8 cellular contexts compared by ENCODE assay signal in genomic region chr3:197736010-197736490, GRCh38. TPM values are rescaled to one million over a fixed set of nuclear protein-coding genes. Genes with fewer than 3 reads are reported as not detected.
A peak's percentile ranks its signal among the peaks of the same experiment; 100 is the strongest.
DNase-seq lines count a peak whose midpoint lies in the region; FAIRE-seq and TF ChIP-seq lines count a peak whose summit lies in the region.

No MANE protein-coding gene starts in this region.

- no peaks in the 10 kb centered on the region for H3K36me3 ChIP-seq in BE2C
- H3K36me3 ChIP-seq in breast epithelium, result no peaks in the 10 kb centered on the region
- no peaks in the 10 kb centered on the region for H3K36me3 ChIP-seq in kidney epithelial cell (ENCODE audit: control insufficient read depth, insufficient read depth, low read length)

- no peak for TF ChIP-seq POLR2A in H54 (IDR thresholded peaks at IDR 0.05; ENCODE audit: low read depth, low read length)
- no peak for TF ChIP-seq POLR2A in breast epithelium (IDR thresholded peaks at IDR 0.05)

- H3K27me3 ChIP-seq in BE2C, result no peaks in the 10 kb centered on the region
- H3K27me3 ChIP-seq in breast epithelium, result no peaks in the 10 kb centered on the region
- no peaks in the 10 kb centered on the region for H3K27me3 ChIP-seq in kidney epithelial cell (ENCODE audit: control insufficient read depth, insufficient read depth, low read length)

- H3K4me1 ChIP-seq in BE2C, result no peaks in the 10 kb centered on the region
- peaks cover 0 to 8% of the 10 kb centered on the region in 2 donors for H3K4me1 ChIP-seq in breast epithelium

- DNase-seq in BE2C, result peak; percentile 47
- peak; percentile 46 for DNase-seq in H54 (ENCODE audit: insufficient read length, low spot score)
- DNase-seq in T-helper 2 cell, result peak in 4 of 5 experiments; percentile 15 to 74 (median 27)
- DNase-seq in breast epithelium (ENCODE audit: low spot score in 2 of 2), result no peak
- no peak for DNase-seq in kidney epithelial cell (ENCODE audit: low read depth)
- DNase-seq in stimulated activated CD4-positive, alpha-beta T cell treated with anti-CD3 and anti-CD28 coated beads, Interleukin-4, amount 100 ng/mL, for 24 hours, result peak; percentile 64
- no peak for DNase-seq in dedifferentiated amniotic fluid mesenchymal stem cell (ENCODE audit: extremely low spot score)
- DNase-seq in posterior vena cava (ENCODE audit: low spot score), result no peak

- peak overlapping the region; percentile 74 for H3K4me3 ChIP-seq in BE2C (ENCODE audit: low read depth, low read length)
- H3K4me3 ChIP-seq in breast epithelium, result peak overlapping the region; percentile 74 to 92 (median 86)
- H3K4me3 ChIP-seq in kidney epithelial cell (ENCODE audit: low read depth, low read length), result peak overlapping the region; percentile 93

- no peak for FAIRE-seq in H54 (lab: Jason Lieb, UNC)

- intact Hi-C loops in breast epithelium (cut with DNase I; ENCODE audit: low total_unique reads) (no loop called here), posterior vena cava (cut with DNase I) (no loop called here)

- TF ChIP-seq CTCF in BE2C (IDR thresholded peaks at IDR 0.05; ENCODE audit: low read depth, low read length) (no peak), breast epithelium (IDR thresholded peaks at IDR 0.05) (no peak), kidney epithelial cell (IDR thresholded peaks at IDR 0.05; ENCODE audit: insufficient read depth, low read length, poor library complexity, severe bottlenecking) (no peak)

- peak overlapping the region; percentile 81 to 86 for H3K27ac ChIP-seq in breast epithelium

- H3K9me3 ChIP-seq in BE2C (no peaks in the 10 kb centered on the region), breast epithelium (no peaks in the 10 kb centered on the region)

RNA-seq across cellular contexts. Expression of gene RUBCN, which starts 0.7 kb away (rescaled TPM):
- 17.1 TPM for polyA plus RNA-seq in BE2C (2012; ENCODE audit: insufficient read depth, insufficient read length, low read depth)
- total RNA-seq in breast epithelium (10 to 100 TPM; 26.3 to 36.4 (median 35.7) TPM), kidney epithelial cell (31.1 and 47.3 TPM in 2 replicates), posterior vena cava (10 to 100 TPM; 22.6 to 31.2 TPM)

RNA-seq across cellular contexts. Expression of gene FYTTD1, which starts 13.6 kb away (rescaled TPM):
- 53.4 TPM for polyA plus RNA-seq in BE2C (2012; ENCODE audit: insufficient read depth, insufficient read length, low read depth)
- total RNA-seq in breast epithelium, result 10 to 100 TPM; 56.5 to 61.6 (median 56.7) TPM
- 24.5 and 30.9 TPM in 2 replicates for total RNA-seq in kidney epithelial cell
- total RNA-seq in posterior vena cava, result 10 to 100 TPM; 56.2 to 75.1 TPM

RNA-seq across cellular contexts. Expression of gene LRCH3, which starts 55.0 kb away (rescaled TPM):
- polyA plus RNA-seq in BE2C (2012; ENCODE audit: insufficient read depth, insufficient read length, low read depth), result 9.4 TPM
- total RNA-seq in breast epithelium, result 10 to 100 TPM; 41.6 to 61.0 (median 49.8) TPM
- total RNA-seq in kidney epithelial cell, result 22.8 and 27.5 TPM in 2 replicates
- 10 to 100 TPM; 58.7 to 67.5 TPM for total RNA-seq in posterior vena cava

Comparison
In these comparisons a context has a peak if more than half of its experiments do, and no peak if none do; other contexts are left out.
1. DNase-seq: peak in BE2C (single experiment), H54 (single experiment), T-helper 2 cell (4 of 5) and stimulated activated CD4-positive, alpha-beta T cell treated with anti-CD3 and anti-CD28 coated beads, Interleukin-4, amount 100 ng/mL, for 24 hours (single experiment); none in breast epithelium (0 of 2), kidney epithelial cell (single experiment), dedifferentiated amniotic fluid mesenchymal stem cell (single experiment) and posterior vena cava (single experiment).
2. Peak in every context shown above with its lines, with median percentiles within 50 percentile points of each other: H3K4me3 ChIP-seq.